ENCODE assay signal across 8 cellular contexts in the genomic region with DNA sequence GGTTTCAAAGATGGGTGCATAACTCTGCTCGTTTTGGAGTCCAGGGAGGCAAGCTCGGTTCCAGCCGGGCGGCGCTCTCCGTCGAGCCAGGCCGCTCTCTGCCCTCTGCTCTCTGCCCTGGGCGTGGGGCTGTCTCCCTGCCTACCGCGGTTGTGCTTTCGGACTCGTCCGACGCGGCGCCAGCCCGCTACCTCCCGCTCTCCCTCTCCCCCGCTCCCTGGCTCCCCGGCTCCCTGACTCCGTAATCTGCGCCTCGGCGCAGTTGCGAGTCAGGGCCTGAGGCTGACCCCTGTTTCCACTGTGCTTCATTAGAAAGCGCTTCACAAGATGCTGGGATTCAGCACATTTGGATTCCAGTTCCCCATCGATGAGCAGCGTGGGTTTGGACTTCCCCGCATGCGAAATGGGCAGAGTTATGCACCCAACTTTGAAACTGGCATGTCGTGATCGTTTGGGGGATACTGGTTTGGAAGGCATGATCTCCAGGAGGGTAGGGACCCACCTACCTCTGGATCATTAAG. TPM values are rescaled to one million over a fixed set of nuclear protein-coding genes. Genes with fewer than 3 reads are reported as not detected.
DNase-seq lines count a peak whose midpoint lies in the region; ATAC-seq and TF ChIP-seq lines count a peak whose summit lies in the region.

No MANE protein-coding gene starts in this region.

- intact Hi-C loops in left cardiac atrium (cut with DNase I), result loop anchor here in 1 of 2 donors (2.0 kb wide), 1 partner anchor 54 kb away; no protein-coding TSS in a partner anchor

- no peak overlapping the region for H3K27ac Mint-ChIP-seq in activated T-cell treated with anti-CD3 and anti-CD28 coated beads, Interleukin-2, amount 50 U/mL, for 72 hours
- H3K27ac Mint-ChIP-seq in progenitor cell of endocrine pancreas, result peak overlapping the region; percentile 94

- H3K4me1 Mint-ChIP-seq in activated T-cell treated with anti-CD3 and anti-CD28 coated beads, Interleukin-2, amount 50 U/mL, for 72 hours (ENCODE audit: low read depth), result peaks cover 12% of the 10 kb centered on the region
- H3K4me1 Mint-ChIP-seq in progenitor cell of endocrine pancreas (ENCODE audit: low read depth), result peaks cover 36% of the 10 kb centered on the region

- no peaks in the 10 kb centered on the region for H3K9me3 ChIP-seq in ES-I3 (ENCODE audit: control insufficient read depth, insufficient read depth, low read length)

- TF ChIP-seq CTCF in progenitor cell of endocrine pancreas (IDR thresholded peaks at IDR 0.05; ENCODE audit: unreplicated experiment) (no peak), GM13976 (IDR thresholded peaks at IDR 0.05; ENCODE audit: borderline replicate concordance, control extremely low read depth, extremely low read depth, insufficient read depth, missing control alignments) (no peak)

- H3K27me3 Mint-ChIP-seq in activated T-cell treated with anti-CD3 and anti-CD28 coated beads, Interleukin-2, amount 50 U/mL, for 72 hours (ENCODE audit: low read depth), result peaks cover 63% of the 10 kb centered on the region
- peaks cover 3% of the 10 kb centered on the region for H3K27me3 Mint-ChIP-seq in progenitor cell of endocrine pancreas

- no peak for DNase-seq in activated T-cell treated with anti-CD3 and anti-CD28 coated beads, Interleukin-2, amount 50 U/mL, for 72 hours
- DNase-seq in left cardiac atrium (peak; percentile 57), progenitor cell of endocrine pancreas (ENCODE audit: low spot score, unreplicated experiment) (no peak), GM13976 (ENCODE audit: low spot score) (no peak), NCI-H226 (no peak), putamen (ENCODE audit: low spot score) (no peak)

- peak overlapping the region; percentile 96 for H3K9ac ChIP-seq in ES-I3 (ENCODE audit: low read depth, low read length)

- no peaks in the 10 kb centered on the region for H3K36me3 ChIP-seq in ES-I3 (ENCODE audit: insufficient read depth, low read length)

- ATAC-seq in activated T-cell treated with anti-CD3 and anti-CD28 coated beads, Interleukin-2, amount 50 U/mL, for 72 hours (replicated peaks in 1 of 2), result no peak
- ATAC-seq in left cardiac atrium, result peak; percentile 10 to 47
- ATAC-seq in GM19035 (IDR thresholded peaks at IDR 0.05; ENCODE audit: unreplicated experiment), result no peak

- H3K4me1 ChIP-seq in ES-I3 (ENCODE audit: insufficient read depth, low read length), result peaks cover 27% of the 10 kb centered on the region

- no peaks in the 10 kb centered on the region for H3K9me3 Mint-ChIP-seq in activated T-cell treated with anti-CD3 and anti-CD28 coated beads, Interleukin-2, amount 50 U/mL, for 72 hours
- H3K9me3 Mint-ChIP-seq in progenitor cell of endocrine pancreas (ENCODE audit: low read depth), result no peaks in the 10 kb centered on the region

- H3K4me3 Mint-ChIP-seq in activated T-cell treated with anti-CD3 and anti-CD28 coated beads, Interleukin-2, amount 50 U/mL, for 72 hours, result peak overlapping the region; percentile 81 to 88
- peak overlapping the region; percentile 96 for H3K4me3 Mint-ChIP-seq in progenitor cell of endocrine pancreas (ENCODE audit: low read depth)

- H3K36me3 Mint-ChIP-seq in activated T-cell treated with anti-CD3 and anti-CD28 coated beads, Interleukin-2, amount 50 U/mL, for 72 hours (ENCODE audit: insufficient read depth in 2 of 2), result no peaks in the 10 kb centered on the region
- no peaks in the 10 kb centered on the region for H3K36me3 Mint-ChIP-seq in progenitor cell of endocrine pancreas (ENCODE audit: insufficient read depth)

- in situ Hi-C loops in GM13976 (cut with MboI; ENCODE audit: low sequenced_read_pairs, unreplicated experiment), result no loop called here

RNA-seq across cellular contexts. Expression of a gene that starts 2.3 kb away (rescaled TPM):
- 1 to 10 TPM; 1.9 to 3.9 TPM for total RNA-seq in activated T-cell treated with anti-CD3 and anti-CD28 coated beads, Interleukin-2, amount 50 U/mL, for 72 hours
- total RNA-seq in left cardiac atrium (10 to 100 TPM; 14.0 to 14.4 TPM), progenitor cell of endocrine pancreas (58.2 and 61.6 TPM in 2 replicates)

Comparison
In these comparisons a context has a peak if more than half of its experiments do, and no peak if none do; other contexts are left out.
1. ATAC-seq: peak in left cardiac atrium (2 of 2); none in activated T-cell treated with anti-CD3 and anti-CD28 coated beads, Interleukin-2, amount 50 U/mL, for 72 hours (0 of 2) and GM19035 (single experiment).